In the genomic region with DNA sequence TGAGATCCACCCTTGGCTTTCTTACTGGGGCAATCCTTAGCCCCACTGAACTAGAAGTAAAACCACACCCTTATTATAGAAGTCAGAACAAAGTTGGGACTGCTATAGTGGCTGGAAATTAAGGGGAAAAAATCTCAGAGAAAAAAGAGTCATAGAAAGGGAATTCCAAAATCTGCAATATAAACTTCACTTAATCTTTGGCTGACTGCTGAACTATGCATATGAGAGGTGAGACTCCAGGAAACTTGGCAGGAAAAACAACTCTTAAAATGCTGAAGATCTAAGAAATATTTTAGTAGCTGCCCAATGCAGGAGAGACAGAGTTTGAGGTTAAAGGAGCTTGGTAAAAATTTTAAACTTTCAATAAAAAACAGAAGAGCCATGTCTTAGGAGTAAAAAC, we compare ENCODE assay signal across 1 cellular context.
TF ChIP-seq lines count a peak whose summit lies in the region.

No MANE protein-coding gene starts in this region.

TF ChIP-seq in IMR-90, 13 proteins besides CTCF, POLR2A, EP300 and RAD21 (continued from another document):
- no peak for TF ChIP-seq MAZ (IDR thresholded peaks at IDR 0.05; ENCODE audit: borderline replicate concordance, low read depth, low read length)
TF ChIP-seq in IMR-90: peak in this region for 0.
